ENCODE assay signal across 1 cellular context in genomic region chr1:999797-1000356, GRCh38.
TF ChIP-seq lines count a peak whose summit lies in the region.

Gene HES4, minus strand, starts transcription at chr1:1000097. Its CDS starts 124 bp downstream, at chr1:999973.

TF ChIP-seq in IMR-90, 13 proteins besides CTCF, POLR2A, EP300 and RAD21 (continued from another document):
- peak; percentile 83 for TF ChIP-seq MAZ (IDR thresholded peaks at IDR 0.05; ENCODE audit: borderline replicate concordance, low read depth, low read length)
